8 cellular contexts compared by ENCODE assay signal in genomic region chr13:31043891-31044657, GRCh38.
DNase-seq lines count a peak whose midpoint lies in the region; ATAC-seq, FAIRE-seq and TF ChIP-seq lines count a peak whose summit lies in the region.

No MANE protein-coding gene starts in this region.

- no peaks in the 10 kb centered on the region for H3K79me2 ChIP-seq in neural cell (replicated peaks; ENCODE audit: insufficient read depth, low read length)

- no peak overlapping the region for H2AFZ ChIP-seq in neural cell (ENCODE audit: low read depth, low read length)

- peak overlapping the region in 1 of 2 donors; percentile 11 for H3K27ac Mint-ChIP-seq in stimulated activated naive CD8-positive, alpha-beta T cell treated with anti-CD3 and anti-CD28 coated beads, Interleukin-15, amount 100 ng/mL, for 72 hours

- no peaks in the 10 kb centered on the region for H3K9me3 Mint-ChIP-seq in stimulated activated naive CD8-positive, alpha-beta T cell treated with anti-CD3 and anti-CD28 coated beads, Interleukin-15, amount 100 ng/mL, for 72 hours

- H3K4me2 ChIP-seq in neural cell (ENCODE audit: low read length), result no peak overlapping the region

- H4K20me1 ChIP-seq in neural cell (ENCODE audit: insufficient read depth), result no peaks in the 10 kb centered on the region

- peak; percentile 98 for TF ChIP-seq CTCF in neural cell (IDR thresholded peaks at IDR 0.05; ENCODE audit: poor library complexity, severe bottlenecking)

- H3K4me3 ChIP-seq in neural cell (ENCODE audit: low read length), result no peak overlapping the region

- no peak overlapping the region for H3K9ac ChIP-seq in neural cell (ENCODE audit: low read length)

- TF ChIP-seq RAD21 in neural cell (conservative IDR thresholded peaks at IDR 0.05), result peak; percentile 100

- DNase-seq in DMS79 treated with DMSO at 0.1 percent for 48 hours (lab: John Stamatoyannopoulos, UW), result peak; percentile 80
- DNase-seq in KG1 (lab: John Stamatoyannopoulos, UW), result peak; percentile 54
- peak; percentile 36 for DNase-seq in RCC 7860 (ENCODE audit: low spot score)
- DNase-seq in activated T-cell treated with anti-CD3 and anti-CD28 coated beads, Interleukin-2, amount 50 U/mL, for 48 hours, result peak; percentile 88 to 90
- peak; percentile 69 for DNase-seq in fibroblast of gingiva (ENCODE audit: low read depth)
- DNase-seq in stimulated activated naive CD8-positive, alpha-beta T cell treated with anti-CD3 and anti-CD28 coated beads, Interleukin-15, amount 100 ng/mL, for 72 hours, result peak; percentile 77 to 84

- H3F3A ChIP-seq in neural cell (ENCODE audit: insufficient read depth, low read length, poor library complexity, severe bottlenecking), result no peaks in the 10 kb centered on the region

- no peaks in the 10 kb centered on the region for H3K36me3 ChIP-seq in neural cell (ENCODE audit: insufficient read depth, low read length)

- H3K27me3 Mint-ChIP-seq in stimulated activated naive CD8-positive, alpha-beta T cell treated with anti-CD3 and anti-CD28 coated beads, Interleukin-15, amount 100 ng/mL, for 72 hours, result peaks cover 25% of the 10 kb centered on the region

- H3K4me3 Mint-ChIP-seq in stimulated activated naive CD8-positive, alpha-beta T cell treated with anti-CD3 and anti-CD28 coated beads, Interleukin-15, amount 100 ng/mL, for 72 hours, result peak overlapping the region in 1 of 2 donors; percentile 19

- peak; percentile 23 for TF ChIP-seq EP300 in neural cell (conservative IDR thresholded peaks at IDR 0.05; ENCODE audit: poor library complexity, severe bottlenecking)

- H3K27me3 ChIP-seq in neural cell (ENCODE audit: insufficient read depth, low read depth, low read length), result no peaks in the 10 kb centered on the region

- peaks cover 64% of the 10 kb centered on the region for H3K4me1 Mint-ChIP-seq in stimulated activated naive CD8-positive, alpha-beta T cell treated with anti-CD3 and anti-CD28 coated beads, Interleukin-15, amount 100 ng/mL, for 72 hours

- peak; percentile 54 for ATAC-seq in GM21717 (IDR thresholded peaks at IDR 0.05; ENCODE audit: unreplicated experiment)
- peak; percentile 75 for ATAC-seq in stimulated activated naive CD8-positive, alpha-beta T cell treated with anti-CD3 and anti-CD28 coated beads, Interleukin-15, amount 100 ng/mL, for 72 hours

- FAIRE-seq in RCC 7860 (lab: Jason Lieb, UNC), result peak; percentile 40

- H3K9me2 ChIP-seq in neural cell (ENCODE audit: insufficient read depth, low read length), result no peaks in the 10 kb centered on the region

- H3K9me3 ChIP-seq in neural cell (ENCODE audit: low read length), result no peaks in the 10 kb centered on the region

- no peak overlapping the region for H3K27ac ChIP-seq in neural cell (ENCODE audit: low read length)

TF ChIP-seq in neural cell, 6 proteins besides CTCF, POLR2A, EP300 and RAD21:
- peak; percentile 97 for TF ChIP-seq SMC3 (conservative IDR thresholded peaks at IDR 0.05; ENCODE audit: poor library complexity)
- TF ChIP-seq MXI1 (conservative IDR thresholded peaks at IDR 0.05; ENCODE audit: poor library complexity, severe bottlenecking), result peak; percentile 32
- no peak for TF ChIP-seq TAF1 (IDR thresholded peaks at IDR 0.05; ENCODE audit: low read depth)
- TF ChIP-seq POLR2AphosphoS5 (IDR thresholded peaks at IDR 0.05), result peak; percentile 9

Comparison
In these comparisons a context has a peak if more than half of its experiments do, and no peak if none do; other contexts are left out.
1. DNase-seq: peak in every context shown above with its lines; median percentile 89 in activated T-cell treated with anti-CD3 and anti-CD28 coated beads, Interleukin-2, amount 50 U/mL, for 48 hours; 80 in stimulated activated naive CD8-positive, alpha-beta T cell treated with anti-CD3 and anti-CD28 coated beads, Interleukin-15, amount 100 ng/mL, for 72 hours; 80 in DMS79 treated with DMSO at 0.1 percent for 48 hours; 69 in fibroblast of gingiva; 54 in KG1; 36 in RCC 7860.